ENCODE assay signal across 13 cellular contexts in the genomic region with DNA sequence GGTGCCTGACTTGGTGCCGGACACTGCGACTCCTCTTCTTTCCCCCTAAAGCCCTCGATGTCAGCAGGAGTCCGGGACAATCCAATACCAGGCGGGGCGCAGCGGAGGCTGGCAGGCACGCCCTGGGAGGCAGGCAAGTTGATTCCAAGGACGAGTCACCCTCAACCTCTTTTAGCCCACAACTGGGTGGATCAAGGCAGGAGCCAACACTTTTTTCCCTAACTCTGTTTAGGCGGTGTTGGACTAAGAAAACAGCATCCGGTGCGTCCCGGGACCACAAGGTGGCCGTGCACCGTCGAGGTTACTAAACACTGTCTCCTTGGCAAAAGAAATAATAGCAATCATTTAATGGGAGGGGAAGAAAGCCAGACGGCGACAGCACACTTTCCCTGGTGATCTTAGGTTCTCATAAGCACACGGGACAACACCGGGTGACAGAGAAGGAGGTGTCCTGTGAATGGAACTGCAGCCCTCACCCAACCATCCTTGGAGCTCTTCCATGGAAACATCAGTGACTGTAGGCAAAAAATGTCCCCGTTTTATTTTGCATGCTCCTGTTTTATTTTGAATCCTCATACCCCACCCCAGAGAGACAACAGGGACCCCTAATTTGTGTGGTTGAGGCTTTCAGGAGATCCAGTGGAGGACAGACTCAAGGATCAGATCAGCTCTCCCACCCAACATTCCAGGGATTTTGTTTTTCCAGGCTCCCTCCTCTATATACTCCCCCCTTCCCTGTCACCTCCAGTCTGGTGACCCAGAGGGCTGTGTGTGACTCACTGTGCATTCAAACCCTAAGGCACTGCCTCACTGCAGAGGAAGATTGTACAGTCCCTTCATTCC. TPM values are rescaled to one million over a fixed set of nuclear protein-coding genes. Genes with fewer than 3 reads are reported as not detected.
DNase-seq lines count a peak whose midpoint lies in the region; ATAC-seq, FAIRE-seq and TF ChIP-seq lines count a peak whose summit lies in the region.
"Had no signal": no experiment of that assay in that cellular context is flagged by ENCODE, and none has a peak within 500 bp of the region (broad histone marks: within the 10 kb centered on the region; RNA-seq: fewer than 3 reads in every experiment).

No MANE protein-coding gene starts in this region.

- H3K27me3 ChIP-seq in H7 (ENCODE audit: control insufficient read depth, insufficient read depth, low read length) = peaks cover 45% of the 10 kb centered on the region

- TF ChIP-seq CTCF in kidney (IDR thresholded peaks at IDR 0.05; ENCODE audit: borderline replicate concordance, extremely low read depth, insufficient read depth) = no peak

- no peak for DNase-seq in H7
- DNase-seq in T1000 (lab: John Stamatoyannopoulos, UW) = peak; percentile 47
- peak; percentile 69 for DNase-seq in kidney
- DNase-seq in activated CD4-positive, alpha-beta T cell treated with anti-CD3 and anti-CD28 coated beads for 1 hour = no peak
- DNase-seq in substantia nigra (lab: John Stamatoyannopoulos, UW) = no peak
- DNase-seq: HCEC 1CT; NCI-H1436; spleen; stimulated activated CD8-positive, alpha-beta memory T cell treated with anti-CD3 and anti-CD28 coated beads, Interleukin-4, amount 100 ng/mL, for 48 hours had no signal

- peaks cover 20% of the 10 kb centered on the region for H3K4me1 Mint-ChIP-seq in stimulated activated memory B cell treated with anti-CD40 and anti-IgM and Interleukin-4, amounts not matched to agents 10 μg/mL and 1 μg/mL and 100 μg/mL, for 72 hours

- peak; percentile 38 for ATAC-seq in stimulated activated memory B cell treated with anti-CD40 and anti-IgM and Interleukin-4, amounts not matched to agents 10 μg/mL and 1 μg/mL and 100 μg/mL, for 72 hours
- ATAC-seq in GM21390 (IDR thresholded peaks at IDR 0.05; ENCODE audit: unreplicated experiment) = no peak

- no peak overlapping the region for H3K27ac Mint-ChIP-seq in stimulated activated memory B cell treated with anti-CD40 and anti-IgM and Interleukin-4, amounts not matched to agents 10 μg/mL and 1 μg/mL and 100 μg/mL, for 72 hours

- no peaks in the 10 kb centered on the region for H3K9me3 Mint-ChIP-seq in stimulated activated memory B cell treated with anti-CD40 and anti-IgM and Interleukin-4, amounts not matched to agents 10 μg/mL and 1 μg/mL and 100 μg/mL, for 72 hours

- intact Hi-C loops in kidney (cut with DNase I) = no loop called here

- no peak for FAIRE-seq in kidney (lab: Jason Lieb, UNC)

- peak overlapping the region; percentile 64 for H3K4me3 Mint-ChIP-seq in stimulated activated memory B cell treated with anti-CD40 and anti-IgM and Interleukin-4, amounts not matched to agents 10 μg/mL and 1 μg/mL and 100 μg/mL, for 72 hours

- no peaks in the 10 kb centered on the region for H3K36me3 Mint-ChIP-seq in stimulated activated memory B cell treated with anti-CD40 and anti-IgM and Interleukin-4, amounts not matched to agents 10 μg/mL and 1 μg/mL and 100 μg/mL, for 72 hours

- peak overlapping the region in 1 of 2 donors; percentile 35 for H3K9ac ChIP-seq in kidney (ENCODE audit: low read length in 2 of 2)

- H3K4me1 ChIP-seq in kidney (ENCODE audit: control insufficient read depth in 1 of 2, insufficient read depth in 1 of 2, low read depth in 1 of 2, low read length in 2 of 2) = no peaks in the 10 kb centered on the region

- no peak overlapping the region for H3K27ac ChIP-seq in kidney (ENCODE audit: low read depth in 2 of 2, low read length in 2 of 2)
- no peak overlapping the region for H3K27ac ChIP-seq in substantia nigra (ENCODE audit: low read depth, low read length, poor library complexity, severe bottlenecking)
- H3K27ac ChIP-seq: spleen had no signal

- H3K36me3 ChIP-seq in H7 (replicated peaks; ENCODE audit: control insufficient read depth, insufficient read depth, low read length) (no peaks in the 10 kb centered on the region), kidney (ENCODE audit: control insufficient read depth in 1 of 2, insufficient read depth in 2 of 2, low read length in 2 of 2) (no peaks in the 10 kb centered on the region)
- H3K36me3 ChIP-seq: spleen had no signal

- peak overlapping the region; percentile 57 for H3K4me3 ChIP-seq in H7 (ENCODE audit: insufficient read depth, low read depth, low read length)
- peak overlapping the region; percentile 43 to 55 for H3K4me3 ChIP-seq in kidney (ENCODE audit: low read length in 2 of 2)

- H3K9me3 ChIP-seq in kidney (ENCODE audit: control insufficient read depth in 1 of 2, low read length in 2 of 2) = no peaks in the 10 kb centered on the region
- H3K9me3 ChIP-seq: spleen had no signal

- peaks cover 45% of the 10 kb centered on the region for H3K27me3 Mint-ChIP-seq in stimulated activated memory B cell treated with anti-CD40 and anti-IgM and Interleukin-4, amounts not matched to agents 10 μg/mL and 1 μg/mL and 100 μg/mL, for 72 hours

RNA-seq across cellular contexts. Expression of a gene that starts 1.3 kb away (rescaled TPM):
- 1.4 and 4.0 TPM in 2 replicates for total RNA-seq in H7 (2014; rRNA removed; shearing (Covaris generic))
- total RNA-seq in kidney = 5.3 TPM
- polyA plus RNA-seq in kidney (ENCODE audit: insufficient read depth, low read depth, low replicate concordance) = 0.97 TPM
- total RNA-seq: fibroblast of lung, lung microvascular endothelial cell, spleen had no signal
- polyA plus RNA-seq: fibroblast of lung, spleen had no signal

Comparison
In these comparisons a context has a peak if more than half of its experiments do, and no peak if none do; other contexts are left out.
1. DNase-seq: peak in T1000 (single experiment) and kidney (single experiment); none in H7 (single experiment), activated CD4-positive, alpha-beta T cell treated with anti-CD3 and anti-CD28 coated beads for 1 hour (single experiment) and substantia nigra (0 of 49).